26 cellular contexts compared by ENCODE assay signal in the genomic region with DNA sequence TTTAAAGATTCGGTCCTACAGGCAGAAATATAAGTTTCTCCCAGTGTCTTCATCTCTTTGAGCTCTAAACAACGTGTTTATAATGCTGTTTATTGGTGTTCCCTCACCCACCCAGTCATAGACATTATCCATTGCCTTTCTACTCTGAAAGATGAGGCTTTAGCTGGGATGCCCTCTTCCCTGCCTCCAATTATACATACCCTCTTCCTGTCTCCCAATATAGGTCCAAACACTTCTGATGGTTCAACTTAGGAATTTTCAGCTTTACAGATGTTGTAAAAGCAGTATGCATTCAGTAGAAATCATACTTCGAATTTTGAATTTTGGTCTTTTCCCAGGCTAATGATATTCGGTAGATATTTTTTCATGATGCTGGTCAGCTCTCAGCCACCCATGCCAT.
"Had no signal": no experiment of that assay in that cellular context is flagged by ENCODE, and none has a peak within 500 bp of the region (broad histone marks: within the 10 kb centered on the region; RNA-seq: fewer than 3 reads in every experiment).

No MANE protein-coding gene starts in this region.

- H3K4me1 ChIP-seq: uterus had no signal

- H3K9me3 Mint-ChIP-seq: naive thymus-derived CD8-positive, alpha-beta T cell had no signal

- H3K27me3 ChIP-seq: adrenal gland, body of pancreas, uterus had no signal

- DNase-seq: activated CD4-positive, alpha-beta T cell treated with anti-CD3 and anti-CD28 coated beads for 4 hours; activated CD4-positive, alpha-beta T cell treated with anti-CD3 and anti-CD28 coated beads, Interleukin-2, amount 50 U/mL, for 48 hours; activated CD8-positive, alpha-beta memory T cell treated with anti-CD3 and anti-CD28 coated beads for 24 hours; activated naive CD4-positive, alpha-beta T cell; activated naive CD8-positive, alpha-beta T cell treated with anti-CD3 and anti-CD28 coated beads for 36 hours; activated T-cell treated with anti-CD3 and anti-CD28 coated beads, Interleukin-2, amount 50 U/mL, for 1 hour; adrenal gland; aorta; body of pancreas; dermis blood vessel endothelial cell; effector CD8-positive, alpha-beta T cell; gastrocnemius medialis; hippocampal formation; left colon; midbrain; naive thymus-derived CD8-positive, alpha-beta T cell; stimulated activated CD4-positive, alpha-beta T cell treated with anti-CD3 and anti-CD28 coated beads, Interleukin-12 subunit alpha, Interleukin-12 subunit beta, amount 100 ng/mL, for 4 hours; stimulated activated CD4-positive, alpha-beta T cell treated with anti-CD3 and anti-CD28 coated beads, Interleukin-4, amount 100 ng/mL, for 1 hour; stimulated activated naive CD8-positive, alpha-beta T cell treated with anti-CD3 and anti-CD28 coated beads, Interleukin-15, Interleukin-2, amounts not matched to agents 100 U/mL and 50 U/mL, for 24 hours; trophoblast cell; uterus had no signal

- H3K27me3 Mint-ChIP-seq: naive thymus-derived CD8-positive, alpha-beta T cell had no signal

- H3K9me3 ChIP-seq: adrenal gland, gastrocnemius medialis, neutrophil, uterus had no signal

- H3K36me3 ChIP-seq: adrenal gland, gastrocnemius medialis, neutrophil, thoracic aorta, uterus had no signal

- H3K4me3 Mint-ChIP-seq: activated naive CD8-positive, alpha-beta T cell treated with anti-CD3 and anti-CD28 coated beads for 36 hours had no signal

- H3K27ac Mint-ChIP-seq: activated naive CD8-positive, alpha-beta T cell treated with anti-CD3 and anti-CD28 coated beads for 36 hours; T-helper 2 cell treated with Interferon-gamma antibody and Interleukin-4, amounts not matched to agents 5 μg/mL and 100 μg/mL, for 36 hours had no signal

- H3K4me3 ChIP-seq: adrenal gland, body of pancreas, gastrocnemius medialis, skin epidermis, thoracic aorta, uterus had no signal

- ATAC-seq: body of pancreas; gastrocnemius medialis; left colon; naive thymus-derived CD8-positive, alpha-beta T cell; sciatic nerve; stimulated activated naive CD8-positive, alpha-beta T cell treated with anti-CD3 and anti-CD28 coated beads, Interleukin-15, Interleukin-2, amounts not matched to agents 100 U/mL and 50 U/mL, for 24 hours had no signal

- H3K27ac ChIP-seq: adrenal gland, gastrocnemius medialis, neutrophil, skin epidermis, thoracic aorta, uterus had no signal
